ENCODE assay signal across 1 cellular context in genomic region chr11:67420646-67421420, GRCh38.
TF ChIP-seq lines count a peak whose summit lies in the region.

No MANE protein-coding gene starts in this region.

TF ChIP-seq in HepG2, 621 proteins besides CTCF, POLR2A, EP300 and RAD21 (continued from another document and continues in another):
- TF ChIP-seq REST (IDR thresholded peaks at IDR 0.05; ENCODE audit: borderline replicate concordance in 1 of 2, low read depth in 1 of 2, low read length in 2 of 2) = no peak
- TF ChIP-seq POGK (CRISPR knock-in tag; conservative IDR thresholded peaks at IDR 0.05) = no peak
- TF ChIP-seq ZBTB40 (IDR thresholded peaks at IDR 0.05) = no peak
- TF ChIP-seq ZBTB40 (CRISPR knock-in tag; IDR thresholded peaks at IDR 0.05) = no peak
- no peak for TF ChIP-seq ZNF318 (CRISPR knock-in tag; IDR thresholded peaks at IDR 0.05)
- TF ChIP-seq ZNF207 (IDR thresholded peaks at IDR 0.05; ENCODE audit: borderline replicate concordance) = no peak
- no peak for TF ChIP-seq FOXC1 (CRISPR knock-in tag; IDR thresholded peaks at IDR 0.05; ENCODE audit: borderline replicate concordance)
- TF ChIP-seq ARID4A (CRISPR knock-in tag; IDR thresholded peaks at IDR 0.05; ENCODE audit: borderline replicate concordance) = peak; percentile 56; the same call in 1 of the 2 replicates
- no peak for TF ChIP-seq ZBTB7B (CRISPR knock-in tag; IDR thresholded peaks at IDR 0.05)
- TF ChIP-seq DNMT1 (CRISPR knock-in tag; IDR thresholded peaks at IDR 0.05) = no peak
- TF ChIP-seq SALL2 (CRISPR knock-in tag; IDR thresholded peaks at IDR 0.05) = peak; percentile 81
- no peak for TF ChIP-seq CBX5 (CRISPR knock-in tag; IDR thresholded peaks at IDR 0.05; ENCODE audit: borderline replicate concordance)
- TF ChIP-seq BRCA1 (CRISPR knock-in tag; IDR thresholded peaks at IDR 0.05) = no peak
- TF ChIP-seq MTERF4 (CRISPR knock-in tag; IDR thresholded peaks at IDR 0.05) = no peak
- no peak for TF ChIP-seq EHMT2 (IDR thresholded peaks at IDR 0.05; ENCODE audit: borderline replicate concordance, low read depth, low read length)
- no peak for TF ChIP-seq ZNF691 (CRISPR knock-in tag; IDR thresholded peaks at IDR 0.05; ENCODE audit: borderline replicate concordance, low read depth)
- no peak for TF ChIP-seq ZNF781 (CRISPR knock-in tag; IDR thresholded peaks at IDR 0.05; ENCODE audit: borderline replicate concordance, not compliant biosample characterization)
- TF ChIP-seq ZNF891 (CRISPR knock-in tag; IDR thresholded peaks at IDR 0.05) = 0 out of 2 replicates have a peak, but pooled peaks have one; percentile 27
